In genomic region chr22:17085277-17086091, GRCh38 we compare ENCODE assay signal across 1 cellular context.
A peak's percentile ranks its signal among the peaks of the same experiment; 100 is the strongest.
TF ChIP-seq lines count a peak whose summit lies in the region.

No MANE protein-coding gene starts in this region.

TF ChIP-seq in H1, 55 proteins besides CTCF, POLR2A, EP300 and RAD21:
- TF ChIP-seq MAX (IDR thresholded peaks at IDR 0.05) (peak; percentile 59), TAF1 (IDR thresholded peaks at IDR 0.05; ENCODE audit: low read depth, low read length) (no peak), CHD1 (IDR thresholded peaks at IDR 0.05; ENCODE audit: low read depth, low read length) (no peak), PHF8 (conservative IDR thresholded peaks at IDR 0.05; ENCODE audit: low read depth, low read length) (no peak), YY1 (IDR thresholded peaks at IDR 0.05; ENCODE audit: low read depth, low read length) (no peak), SP2 (IDR thresholded peaks at IDR 0.05; ENCODE audit: low read length) (no peak), CBX8 (IDR thresholded peaks at IDR 0.05; ENCODE audit: borderline replicate concordance, low read depth, low read length) (no peak), SAP30 (IDR thresholded peaks at IDR 0.05; ENCODE audit: insufficient read depth, insufficient replicate concordance, low read length) (no peak), ASH2L (IDR thresholded peaks at IDR 0.05; ENCODE audit: low read length) (no peak), EGR1 (IDR thresholded peaks at IDR 0.05; ENCODE audit: borderline replicate concordance, low read depth, low read length) (no peak), CEBPB (IDR thresholded peaks at IDR 0.05; ENCODE audit: low read depth, low read length) (0 out of 2 replicates have a peak, but pooled peaks have one; percentile 27), KDM4A (IDR thresholded peaks at IDR 0.05; ENCODE audit: low read depth, low read length, severe bottlenecking) (peak; percentile 77), NRF1 (IDR thresholded peaks at IDR 0.05; ENCODE audit: low read depth, low read length) (no peak), CHD7 (IDR thresholded peaks at IDR 0.05; ENCODE audit: insufficient replicate concordance, low read length) (no peak), JUND (IDR thresholded peaks at IDR 0.05; ENCODE audit: low read length) (no peak), TBP (IDR thresholded peaks at IDR 0.05; ENCODE audit: low read depth, low read length) (no peak), CHD2 (IDR thresholded peaks at IDR 0.05; ENCODE audit: low read length) (no peak), E2F6 (IDR thresholded peaks at IDR 0.05) (peak; percentile 80), HDAC2 (IDR thresholded peaks at IDR 0.05; ENCODE audit: borderline replicate concordance in 1 of 2, low read depth in 2 of 2, low read length in 2 of 2) (no peak), RFX5 (IDR thresholded peaks at IDR 0.05; ENCODE audit: borderline replicate concordance, low read depth, low read length) (no peak), EZH2 (IDR thresholded peaks at IDR 0.05; ENCODE audit: low read depth, low read length, severe bottlenecking) (peak; percentile 67), SUZ12 (IDR thresholded peaks at IDR 0.05; ENCODE audit: low read length) (peak; percentile 54; the same call in 1 of the 2 replicates), CTBP2 (IDR thresholded peaks at IDR 0.05; ENCODE audit: borderline replicate concordance, insufficient read depth, insufficient read length, low read length) (no peak), SIN3A (conservative IDR thresholded peaks at IDR 0.05 in 1 of 2, IDR thresholded peaks at IDR 0.05 in 1 of 2; ENCODE audit: low read depth in 1 of 2, low read length in 2 of 2) (no peak), SP4 (IDR thresholded peaks at IDR 0.05; ENCODE audit: low read length) (no peak), MAFK (IDR thresholded peaks at IDR 0.05; ENCODE audit: low read depth, low read length) (no peak), RXRA (IDR thresholded peaks at IDR 0.05; ENCODE audit: insufficient read depth, low read depth, low read length) (no peak), GABPA (IDR thresholded peaks at IDR 0.05; ENCODE audit: borderline replicate concordance, insufficient read depth, low read length) (no peak), POU5F1 (IDR thresholded peaks at IDR 0.05; ENCODE audit: low read depth, low read length) (no peak), BRCA1 (IDR thresholded peaks at IDR 0.05; ENCODE audit: low read depth, low read length) (no peak)
